Comparison of ENCODE assay signal across 1 cellular context in the genomic region with DNA sequence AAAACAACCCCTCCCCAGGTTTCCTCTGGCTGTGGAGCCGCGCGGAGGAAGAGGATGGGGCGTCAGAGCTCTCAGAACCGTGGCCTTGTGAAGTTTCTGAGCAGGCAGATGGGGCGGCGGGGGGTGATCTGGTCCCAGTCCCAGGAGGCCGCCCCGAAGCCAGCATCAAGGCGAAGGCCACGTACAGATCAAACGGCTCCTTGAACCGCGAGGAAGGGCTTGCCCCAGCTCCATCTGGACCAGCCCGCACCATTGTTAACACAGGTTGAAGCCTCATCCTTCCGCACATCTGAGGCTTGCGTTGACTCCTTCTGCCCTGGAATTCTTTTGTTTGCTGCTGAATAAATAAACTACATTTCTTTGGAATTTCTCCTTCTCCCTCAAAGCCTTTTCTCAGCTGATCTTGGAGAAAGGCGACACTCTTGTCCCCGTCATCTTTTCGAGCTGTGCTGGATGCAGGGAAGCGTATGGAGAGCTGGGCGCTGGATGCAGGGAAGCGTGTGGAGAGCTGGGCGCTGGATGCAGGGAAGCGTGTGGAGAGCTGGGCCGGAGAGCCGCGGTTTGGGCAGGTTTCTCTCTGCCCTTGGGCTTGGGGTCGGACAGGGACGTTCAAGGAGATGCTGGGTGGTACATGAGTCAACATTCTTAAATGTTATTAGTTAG.
TF ChIP-seq lines count a peak whose summit lies in the region.

No MANE protein-coding gene starts in this region.

TF ChIP-seq in HepG2, 621 proteins besides CTCF, POLR2A, EP300 and RAD21:
- TF ChIP-seq ZSCAN25 (CRISPR knock-in tag; IDR thresholded peaks at IDR 0.05) = peak; percentile 65; the same call in 1 of the 2 replicates
